Comparison of ENCODE assay signal across 2 cellular contexts in the genomic region with DNA sequence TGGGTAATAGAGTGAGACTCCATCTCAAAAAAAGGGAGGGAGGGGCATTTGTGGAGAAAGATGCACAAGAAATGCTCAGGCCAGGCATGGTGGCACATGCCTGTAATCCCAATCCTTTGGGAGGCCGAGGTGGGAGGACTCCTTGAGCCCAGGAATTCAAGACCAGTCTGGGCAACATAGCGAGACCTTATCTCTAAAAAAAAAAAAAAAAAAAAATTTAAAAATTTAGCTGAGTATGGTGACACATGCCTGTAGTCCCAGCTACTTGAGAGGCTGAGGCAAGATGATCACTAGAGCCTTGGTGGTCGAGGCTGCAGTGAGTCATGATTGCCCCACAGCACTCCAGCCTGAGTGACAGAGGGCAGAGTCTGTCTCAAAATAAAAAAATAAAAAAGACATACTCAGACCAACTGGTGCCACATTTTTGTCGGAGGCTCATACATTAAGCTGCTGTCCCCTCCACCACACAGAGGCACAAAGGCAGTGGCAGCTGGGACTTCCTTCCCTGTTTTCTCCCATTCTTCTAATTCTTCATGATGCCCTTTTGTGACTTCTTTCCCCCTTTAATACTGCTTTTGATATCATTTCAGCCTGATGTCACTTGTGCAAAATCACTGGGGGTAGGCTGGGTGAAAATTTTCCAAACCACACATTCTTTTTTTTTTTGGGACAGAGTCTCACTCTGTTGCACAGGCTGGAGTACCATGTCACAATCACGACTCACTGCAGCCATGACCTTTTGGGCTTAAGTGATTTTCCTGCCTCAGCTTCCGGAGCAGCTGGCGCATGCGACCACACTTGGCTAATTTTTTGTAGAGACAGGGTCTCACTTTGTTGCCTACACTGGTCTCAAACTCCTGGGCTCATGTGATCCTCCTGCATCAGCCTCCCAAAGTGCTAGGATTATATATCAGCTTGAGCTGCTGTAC.
TF ChIP-seq lines count a peak whose summit lies in the region.

No MANE protein-coding gene starts in this region.

TF ChIP-seq in HEK293, 187 proteins besides CTCF, POLR2A, EP300 and RAD21 (continues in another document):
- TF ChIP-seq, protein P1, sequence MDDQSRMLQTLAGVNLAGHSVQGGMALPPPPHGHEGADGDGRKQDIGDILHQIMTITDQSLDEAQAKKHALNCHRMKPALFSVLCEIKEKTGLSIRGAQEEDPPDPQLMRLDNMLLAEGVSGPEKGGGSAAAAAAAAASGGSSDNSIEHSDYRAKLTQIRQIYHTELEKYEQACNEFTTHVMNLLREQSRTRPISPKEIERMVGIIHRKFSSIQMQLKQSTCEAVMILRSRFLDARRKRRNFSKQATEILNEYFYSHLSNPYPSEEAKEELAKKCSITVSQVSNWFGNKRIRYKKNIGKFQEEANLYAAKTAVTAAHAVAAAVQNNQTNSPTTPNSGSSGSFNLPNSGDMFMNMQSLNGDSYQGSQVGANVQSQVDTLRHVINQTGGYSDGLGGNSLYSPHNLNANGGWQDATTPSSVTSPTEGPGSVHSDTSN (CRISPR knock-in tag; IDR thresholded peaks at IDR 0.05) = no peak
- TF ChIP-seq ZNF423 (tag by site-specific recombination; IDR thresholded peaks at IDR 0.05) = no peak
- no peak for TF ChIP-seq EGR2 (tag by site-specific recombination; IDR thresholded peaks at IDR 0.05; ENCODE audit: low read depth)
- TF ChIP-seq, protein P2, sequence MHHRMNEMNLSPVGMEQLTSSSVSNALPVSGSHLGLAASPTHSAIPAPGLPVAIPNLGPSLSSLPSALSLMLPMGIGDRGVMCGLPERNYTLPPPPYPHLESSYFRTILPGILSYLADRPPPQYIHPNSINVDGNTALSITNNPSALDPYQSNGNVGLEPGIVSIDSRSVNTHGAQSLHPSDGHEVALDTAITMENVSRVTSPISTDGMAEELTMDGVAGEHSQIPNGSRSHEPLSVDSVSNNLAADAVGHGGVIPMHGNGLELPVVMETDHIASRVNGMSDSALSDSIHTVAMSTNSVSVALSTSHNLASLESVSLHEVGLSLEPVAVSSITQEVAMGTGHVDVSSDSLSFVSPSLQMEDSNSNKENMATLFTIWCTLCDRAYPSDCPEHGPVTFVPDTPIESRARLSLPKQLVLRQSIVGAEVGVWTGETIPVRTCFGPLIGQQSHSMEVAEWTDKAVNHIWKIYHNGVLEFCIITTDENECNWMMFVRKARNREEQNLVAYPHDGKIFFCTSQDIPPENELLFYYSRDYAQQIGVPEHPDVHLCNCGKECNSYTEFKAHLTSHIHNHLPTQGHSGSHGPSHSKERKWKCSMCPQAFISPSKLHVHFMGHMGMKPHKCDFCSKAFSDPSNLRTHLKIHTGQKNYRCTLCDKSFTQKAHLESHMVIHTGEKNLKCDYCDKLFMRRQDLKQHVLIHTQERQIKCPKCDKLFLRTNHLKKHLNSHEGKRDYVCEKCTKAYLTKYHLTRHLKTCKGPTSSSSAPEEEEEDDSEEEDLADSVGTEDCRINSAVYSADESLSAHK (tag by site-specific recombination; IDR thresholded peaks at IDR 0.05) = no peak
- TF ChIP-seq ZNF555 (tag by site-specific recombination; conservative IDR thresholded peaks at IDR 0.05) = no peak
- no peak for TF ChIP-seq ZBTB7A (tag by site-specific recombination; IDR thresholded peaks at IDR 0.05; ENCODE audit: low read depth)
- TF ChIP-seq ZNF16 (tag by site-specific recombination; IDR thresholded peaks at IDR 0.05; ENCODE audit: low read depth) = no peak
- no peak for TF ChIP-seq MYNN (tag by site-specific recombination; IDR thresholded peaks at IDR 0.05; ENCODE audit: borderline replicate concordance)
- no peak for TF ChIP-seq RBAK (tag by site-specific recombination; IDR thresholded peaks at IDR 0.05)
- TF ChIP-seq, protein P3, sequence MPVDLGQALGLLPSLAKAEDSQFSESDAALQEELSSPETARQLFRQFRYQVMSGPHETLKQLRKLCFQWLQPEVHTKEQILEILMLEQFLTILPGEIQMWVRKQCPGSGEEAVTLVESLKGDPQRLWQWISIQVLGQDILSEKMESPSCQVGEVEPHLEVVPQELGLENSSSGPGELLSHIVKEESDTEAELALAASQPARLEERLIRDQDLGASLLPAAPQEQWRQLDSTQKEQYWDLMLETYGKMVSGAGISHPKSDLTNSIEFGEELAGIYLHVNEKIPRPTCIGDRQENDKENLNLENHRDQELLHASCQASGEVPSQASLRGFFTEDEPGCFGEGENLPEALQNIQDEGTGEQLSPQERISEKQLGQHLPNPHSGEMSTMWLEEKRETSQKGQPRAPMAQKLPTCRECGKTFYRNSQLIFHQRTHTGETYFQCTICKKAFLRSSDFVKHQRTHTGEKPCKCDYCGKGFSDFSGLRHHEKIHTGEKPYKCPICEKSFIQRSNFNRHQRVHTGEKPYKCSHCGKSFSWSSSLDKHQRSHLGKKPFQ (tag by site-specific recombination; IDR thresholded peaks at IDR 0.05) = no peak
- TF ChIP-seq, protein P4, sequence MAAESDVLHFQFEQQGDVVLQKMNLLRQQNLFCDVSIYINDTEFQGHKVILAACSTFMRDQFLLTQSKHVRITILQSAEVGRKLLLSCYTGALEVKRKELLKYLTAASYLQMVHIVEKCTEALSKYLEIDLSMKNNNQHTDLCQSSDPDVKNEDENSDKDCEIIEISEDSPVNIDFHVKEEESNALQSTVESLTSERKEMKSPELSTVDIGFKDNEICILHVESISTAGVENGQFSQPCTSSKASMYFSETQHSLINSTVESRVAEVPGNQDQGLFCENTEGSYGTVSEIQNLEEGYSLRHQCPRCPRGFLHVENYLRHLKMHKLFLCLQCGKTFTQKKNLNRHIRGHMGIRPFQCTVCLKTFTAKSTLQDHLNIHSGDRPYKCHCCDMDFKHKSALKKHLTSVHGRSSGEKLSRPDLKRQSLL (tag by site-specific recombination; IDR thresholded peaks at IDR 0.05) = no peak
- TF ChIP-seq, protein P5, sequence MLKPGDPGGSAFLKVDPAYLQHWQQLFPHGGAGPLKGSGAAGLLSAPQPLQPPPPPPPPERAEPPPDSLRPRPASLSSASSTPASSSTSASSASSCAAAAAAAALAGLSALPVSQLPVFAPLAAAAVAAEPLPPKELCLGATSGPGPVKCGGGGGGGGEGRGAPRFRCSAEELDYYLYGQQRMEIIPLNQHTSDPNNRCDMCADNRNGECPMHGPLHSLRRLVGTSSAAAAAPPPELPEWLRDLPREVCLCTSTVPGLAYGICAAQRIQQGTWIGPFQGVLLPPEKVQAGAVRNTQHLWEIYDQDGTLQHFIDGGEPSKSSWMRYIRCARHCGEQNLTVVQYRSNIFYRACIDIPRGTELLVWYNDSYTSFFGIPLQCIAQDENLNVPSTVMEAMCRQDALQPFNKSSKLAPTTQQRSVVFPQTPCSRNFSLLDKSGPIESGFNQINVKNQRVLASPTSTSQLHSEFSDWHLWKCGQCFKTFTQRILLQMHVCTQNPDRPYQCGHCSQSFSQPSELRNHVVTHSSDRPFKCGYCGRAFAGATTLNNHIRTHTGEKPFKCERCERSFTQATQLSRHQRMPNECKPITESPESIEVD (tag by site-specific recombination; IDR thresholded peaks at IDR 0.05) = no peak
- TF ChIP-seq ZNF133 (tag by site-specific recombination; IDR thresholded peaks at IDR 0.05) = no peak
- no peak for TF ChIP-seq KLF9 (tag by site-specific recombination; IDR thresholded peaks at IDR 0.05; ENCODE audit: low read depth)
- no peak for TF ChIP-seq PRDM1 (tag by site-specific recombination; IDR thresholded peaks at IDR 0.05)
- TF ChIP-seq ZNF660 (tag by site-specific recombination; IDR thresholded peaks at IDR 0.05) = no peak
- no peak for TF ChIP-seq SP3 (tag by site-specific recombination; IDR thresholded peaks at IDR 0.05)
- TF ChIP-seq ZNF24 (tag by site-specific recombination; IDR thresholded peaks at IDR 0.05) = 0 out of 2 replicates have a peak, but pooled peaks have one; percentile 21
- 0 out of 2 replicates have a peak, but pooled peaks have one; percentile 9 for TF ChIP-seq GLIS1 (tag by site-specific recombination; IDR thresholded peaks at IDR 0.05)
- TF ChIP-seq ZNF654 (tag by site-specific recombination; IDR thresholded peaks at IDR 0.05; ENCODE audit: low read depth) = no peak
- no peak for TF ChIP-seq ZNF121 (tag by site-specific recombination; IDR thresholded peaks at IDR 0.05)
- TF ChIP-seq ZNF157 (tag by site-specific recombination; IDR thresholded peaks at IDR 0.05) = no peak
- no peak for TF ChIP-seq ZNF184 (tag by site-specific recombination; IDR thresholded peaks at IDR 0.05)

TF ChIP-seq in HepG2, 621 proteins besides CTCF, POLR2A, EP300 and RAD21 (continues in another document):
- TF ChIP-seq JDP2 (CRISPR knock-in tag; IDR thresholded peaks at IDR 0.05; ENCODE audit: borderline replicate concordance) = no peak
- peak; percentile 31; the same call in 1 of the 2 replicates for TF ChIP-seq CEBPB (IDR thresholded peaks at IDR 0.05; ENCODE audit: borderline replicate concordance, low read depth, low read length)
- no peak for TF ChIP-seq EHMT2 (IDR thresholded peaks at IDR 0.05; ENCODE audit: borderline replicate concordance, low read depth, low read length)
- no peak for TF ChIP-seq CBFB (CRISPR knock-in tag; IDR thresholded peaks at IDR 0.05)
- TF ChIP-seq NR2F6 (IDR thresholded peaks at IDR 0.05) = no peak; the same call in 1 of the 2 replicates
- TF ChIP-seq NR2F6 (CRISPR knock-in tag; IDR thresholded peaks at IDR 0.05) = peak; percentile 49; the same call in 1 of the 2 replicates
- TF ChIP-seq KAT8 (CRISPR knock-in tag; IDR thresholded peaks at IDR 0.05) = no peak
- TF ChIP-seq, protein P6, sequence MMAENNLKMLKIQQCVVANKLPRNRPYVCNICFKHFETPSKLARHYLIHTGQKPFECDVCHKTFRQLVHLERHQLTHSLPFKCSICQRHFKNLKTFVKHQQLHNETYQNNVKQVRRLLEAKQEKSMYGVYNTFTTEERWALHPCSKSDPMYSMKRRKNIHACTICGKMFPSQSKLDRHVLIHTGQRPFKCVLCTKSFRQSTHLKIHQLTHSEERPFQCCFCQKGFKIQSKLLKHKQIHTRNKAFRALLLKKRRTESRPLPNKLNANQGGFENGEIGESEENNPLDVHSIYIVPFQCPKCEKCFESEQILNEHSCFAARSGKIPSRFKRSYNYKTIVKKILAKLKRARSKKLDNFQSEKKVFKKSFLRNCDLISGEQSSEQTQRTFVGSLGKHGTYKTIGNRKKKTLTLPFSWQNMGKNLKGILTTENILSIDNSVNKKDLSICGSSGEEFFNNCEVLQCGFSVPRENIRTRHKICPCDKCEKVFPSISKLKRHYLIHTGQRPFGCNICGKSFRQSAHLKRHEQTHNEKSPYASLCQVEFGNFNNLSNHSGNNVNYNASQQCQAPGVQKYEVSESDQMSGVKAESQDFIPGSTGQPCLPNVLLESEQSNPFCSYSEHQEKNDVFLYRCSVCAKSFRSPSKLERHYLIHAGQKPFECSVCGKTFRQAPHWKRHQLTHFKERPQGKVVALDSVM (CRISPR knock-in tag; IDR thresholded peaks at IDR 0.05) = peak; percentile 73
- TF ChIP-seq MATR3 (CRISPR knock-in tag; IDR thresholded peaks at IDR 0.05) = no peak
- no peak for TF ChIP-seq TGIF2 (CRISPR knock-in tag; IDR thresholded peaks at IDR 0.05)
- TF ChIP-seq NFE2 (CRISPR knock-in tag; IDR thresholded peaks at IDR 0.05) = no peak
- TF ChIP-seq ZNF782 (CRISPR knock-in tag; IDR thresholded peaks at IDR 0.05; ENCODE audit: borderline replicate concordance) = no peak
- TF ChIP-seq SIX1 (CRISPR knock-in tag; IDR thresholded peaks at IDR 0.05; ENCODE audit: borderline replicate concordance) = no peak
- TF ChIP-seq, protein P7, sequence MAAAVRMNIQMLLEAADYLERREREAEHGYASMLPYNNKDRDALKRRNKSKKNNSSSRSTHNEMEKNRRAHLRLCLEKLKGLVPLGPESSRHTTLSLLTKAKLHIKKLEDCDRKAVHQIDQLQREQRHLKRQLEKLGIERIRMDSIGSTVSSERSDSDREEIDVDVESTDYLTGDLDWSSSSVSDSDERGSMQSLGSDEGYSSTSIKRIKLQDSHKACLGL (CRISPR knock-in tag; IDR thresholded peaks at IDR 0.05) = no peak
- no peak for TF ChIP-seq GATAD2A (CRISPR knock-in tag; IDR thresholded peaks at IDR 0.05)
- no peak for TF ChIP-seq NFIB (CRISPR knock-in tag; IDR thresholded peaks at IDR 0.05; ENCODE audit: borderline replicate concordance)
- TF ChIP-seq, protein P8, sequence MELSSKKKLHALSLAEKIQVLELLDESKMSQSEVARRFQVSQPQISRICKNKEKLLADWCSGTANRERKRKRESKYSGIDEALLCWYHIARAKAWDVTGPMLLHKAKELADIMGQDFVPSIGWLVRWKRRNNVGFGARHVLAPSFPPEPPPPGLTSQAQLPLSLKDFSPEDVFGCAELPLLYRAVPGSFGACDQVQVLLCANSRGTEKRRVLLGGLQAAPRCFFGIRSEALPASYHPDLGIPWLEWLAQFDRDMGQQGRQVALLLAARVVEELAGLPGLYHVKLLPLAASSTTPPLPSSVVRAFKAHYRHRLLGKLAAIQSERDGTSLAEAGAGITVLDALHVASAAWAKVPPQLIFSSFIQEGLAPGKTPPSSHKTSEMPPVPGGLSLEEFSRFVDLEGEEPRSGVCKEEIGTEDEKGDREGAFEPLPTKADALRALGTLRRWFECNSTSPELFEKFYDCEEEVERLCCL (CRISPR knock-in tag; IDR thresholded peaks at IDR 0.05; ENCODE audit: borderline replicate concordance) = no peak
- TF ChIP-seq, protein P9, sequence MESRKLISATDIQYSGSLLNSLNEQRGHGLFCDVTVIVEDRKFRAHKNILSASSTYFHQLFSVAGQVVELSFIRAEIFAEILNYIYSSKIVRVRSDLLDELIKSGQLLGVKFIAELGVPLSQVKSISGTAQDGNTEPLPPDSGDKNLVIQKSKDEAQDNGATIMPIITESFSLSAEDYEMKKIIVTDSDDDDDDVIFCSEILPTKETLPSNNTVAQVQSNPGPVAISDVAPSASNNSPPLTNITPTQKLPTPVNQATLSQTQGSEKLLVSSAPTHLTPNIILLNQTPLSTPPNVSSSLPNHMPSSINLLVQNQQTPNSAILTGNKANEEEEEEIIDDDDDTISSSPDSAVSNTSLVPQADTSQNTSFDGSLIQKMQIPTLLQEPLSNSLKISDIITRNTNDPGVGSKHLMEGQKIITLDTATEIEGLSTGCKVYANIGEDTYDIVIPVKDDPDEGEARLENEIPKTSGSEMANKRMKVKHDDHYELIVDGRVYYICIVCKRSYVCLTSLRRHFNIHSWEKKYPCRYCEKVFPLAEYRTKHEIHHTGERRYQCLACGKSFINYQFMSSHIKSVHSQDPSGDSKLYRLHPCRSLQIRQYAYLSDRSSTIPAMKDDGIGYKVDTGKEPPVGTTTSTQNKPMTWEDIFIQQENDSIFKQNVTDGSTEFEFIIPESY (CRISPR knock-in tag; IDR thresholded peaks at IDR 0.05) = peak; percentile 13; the same call in 1 of the 2 replicates
- no peak for TF ChIP-seq BHLHE40 (IDR thresholded peaks at IDR 0.05; ENCODE audit: low read length)
- no peak for TF ChIP-seq TCF7 (IDR thresholded peaks at IDR 0.05; ENCODE audit: low read depth)
- TF ChIP-seq ETV5 (CRISPR knock-in tag; IDR thresholded peaks at IDR 0.05; ENCODE audit: borderline replicate concordance) = peak; percentile 61; the same call in 1 of the 2 replicates
- TF ChIP-seq, protein P10, sequence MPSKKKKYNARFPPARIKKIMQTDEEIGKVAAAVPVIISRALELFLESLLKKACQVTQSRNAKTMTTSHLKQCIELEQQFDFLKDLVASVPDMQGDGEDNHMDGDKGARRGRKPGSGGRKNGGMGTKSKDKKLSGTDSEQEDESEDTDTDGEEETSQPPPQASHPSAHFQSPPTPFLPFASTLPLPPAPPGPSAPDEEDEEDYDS (CRISPR knock-in tag; IDR thresholded peaks at IDR 0.05) = no peak
- no peak for TF ChIP-seq ZNF614 (CRISPR knock-in tag; IDR thresholded peaks at IDR 0.05; ENCODE audit: borderline replicate concordance)
- TF ChIP-seq IKZF1 (IDR thresholded peaks at IDR 0.05) = no peak
- no peak for TF ChIP-seq PAX8 (CRISPR knock-in tag; IDR thresholded peaks at IDR 0.05; ENCODE audit: borderline replicate concordance)
- no peak for TF ChIP-seq SMAD9 (CRISPR knock-in tag; IDR thresholded peaks at IDR 0.05)
- TF ChIP-seq ZNF883 (CRISPR knock-in tag; IDR thresholded peaks at IDR 0.05; ENCODE audit: not compliant biosample characterization) = no peak
